12 cellular contexts compared by ENCODE assay signal in the genomic region with DNA sequence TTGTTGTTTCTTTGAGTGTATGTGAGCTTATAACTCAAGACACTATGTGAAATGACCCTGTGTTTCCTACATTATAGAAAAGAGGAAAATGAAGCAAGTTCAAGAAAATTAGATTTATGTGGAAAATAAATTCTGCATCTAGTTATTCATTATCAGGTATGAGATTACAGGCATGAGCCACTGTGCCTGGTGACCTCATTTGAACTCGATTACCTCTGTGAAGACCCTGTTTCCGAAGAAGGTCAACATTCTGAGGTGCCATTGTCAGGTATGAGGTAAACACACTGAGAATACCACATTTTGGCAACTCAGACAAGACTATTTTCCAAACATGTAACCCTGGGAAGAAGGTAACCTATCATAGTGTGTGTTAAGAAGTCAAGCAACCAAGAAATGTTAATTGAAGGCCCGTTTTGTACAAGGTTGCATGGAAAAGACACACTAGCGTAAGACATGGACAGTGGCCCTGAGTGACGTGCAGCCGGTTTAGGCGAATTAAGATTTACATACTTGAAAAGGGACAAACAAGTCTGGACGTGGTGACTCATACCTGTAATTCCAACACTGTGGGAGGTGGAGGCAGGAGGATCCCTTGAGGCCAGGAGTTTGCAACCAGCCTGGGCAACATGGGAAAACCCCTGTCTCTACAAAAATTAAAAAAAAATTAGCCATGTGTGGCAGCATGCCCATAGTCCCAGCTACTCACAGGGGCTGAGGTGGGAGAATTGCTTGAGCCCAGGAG.
DNase-seq lines count a peak whose midpoint lies in the region; ATAC-seq, FAIRE-seq and TF ChIP-seq lines count a peak whose summit lies in the region.
"Had no signal": no experiment of that assay in that cellular context is flagged by ENCODE, and none has a peak within 500 bp of the region (broad histone marks: within the 10 kb centered on the region; RNA-seq: fewer than 3 reads in every experiment).

No MANE protein-coding gene starts in this region.

- H3K27me3 ChIP-seq in bronchial epithelial cell (ENCODE audit: control insufficient read depth, insufficient read depth, low read length) = no peaks in the 10 kb centered on the region
- H3K27me3 ChIP-seq: ascending aorta had no signal

- TF ChIP-seq CTCF in bronchial epithelial cell (IDR thresholded peaks at IDR 0.05; ENCODE audit: insufficient read depth, low read length, severe bottlenecking) (no peak), mucosa of descending colon (IDR thresholded peaks at IDR 0.05) (no peak)

- no peaks in the 10 kb centered on the region for H3K36me3 ChIP-seq in bronchial epithelial cell (ENCODE audit: control insufficient read depth, insufficient read depth, low read length)
- H3K36me3 ChIP-seq in mucosa of descending colon (ENCODE audit: low read depth) = no peaks in the 10 kb centered on the region
- H3K36me3 ChIP-seq: ascending aorta had no signal

- DNase-seq in DMS53 treated with DMSO at 0.1 percent for 48 hours (lab: John Stamatoyannopoulos, UW; ENCODE audit: unreplicated experiment) (peak; percentile 36), bronchial epithelial cell (ENCODE audit: low read depth) (peak; percentile 97), mucosa of descending colon (peak in 1 of 3 donors; percentile 30), Ammon's horn (ENCODE audit: low spot score) (no peak), DMS153 (lab: John Stamatoyannopoulos, UW) (no peak)
- DNase-seq: activated CD8-positive, alpha-beta memory T cell treated with anti-CD3 and anti-CD28 coated beads, Interleukin-2, amount 10 ng/mL, durations not matched to agents 7 days and 5 days; KBM-7; stimulated activated naive CD8-positive, alpha-beta T cell treated with anti-CD3 and anti-CD28 coated beads, Interleukin-15, amount 100 ng/mL, for 72 hours had no signal

- peaks cover 25% of the 10 kb centered on the region for H3K4me1 ChIP-seq in mucosa of descending colon (ENCODE audit: low read depth)
- H3K4me1 ChIP-seq: ascending aorta had no signal

- H3K4me3 ChIP-seq in bronchial epithelial cell (ENCODE audit: low read depth, low read length) (no peak overlapping the region), mucosa of descending colon (no peak overlapping the region)
- H3K4me3 ChIP-seq: ascending aorta had no signal

- H3K9me3 ChIP-seq in mucosa of descending colon = no peaks in the 10 kb centered on the region
- H3K9me3 ChIP-seq: ascending aorta had no signal

- FAIRE-seq in bronchial epithelial cell (lab: Jason Lieb, UNC) = no peak

- intact Hi-C loops in mucosa of descending colon (cut with DNase I, micrococcal nuclease) = no loop called here

- ATAC-seq in HG03045 (IDR thresholded peaks at IDR 0.05; ENCODE audit: unreplicated experiment) (peak; percentile 46), mucosa of descending colon (peak; percentile 42), GM18873 (IDR thresholded peaks at IDR 0.05; ENCODE audit: low FRiP score, unreplicated experiment) (no peak), GM21526 (IDR thresholded peaks at IDR 0.05; ENCODE audit: low FRiP score, unreplicated experiment) (no peak)
- ATAC-seq: activated CD8-positive, alpha-beta memory T cell treated with anti-CD3 and anti-CD28 coated beads, Interleukin-2, amount 10 ng/mL, durations not matched to agents 7 days and 5 days; stimulated activated naive CD8-positive, alpha-beta T cell treated with anti-CD3 and anti-CD28 coated beads, Interleukin-15, amount 100 ng/mL, for 72 hours had no signal

Comparison
In these comparisons a context has a peak if more than half of its experiments do, and no peak if none do; other contexts are left out.
1. DNase-seq: peak in DMS53 treated with DMSO at 0.1 percent for 48 hours (single experiment) and bronchial epithelial cell (single experiment); none in Ammon's horn (single experiment) and DMS153 (single experiment).
2. ATAC-seq: peak in HG03045 (single experiment) and mucosa of descending colon (single experiment); none in GM18873 (single experiment) and GM21526 (single experiment).